ENCODE assay signal across 7 cellular contexts in the genomic region with DNA sequence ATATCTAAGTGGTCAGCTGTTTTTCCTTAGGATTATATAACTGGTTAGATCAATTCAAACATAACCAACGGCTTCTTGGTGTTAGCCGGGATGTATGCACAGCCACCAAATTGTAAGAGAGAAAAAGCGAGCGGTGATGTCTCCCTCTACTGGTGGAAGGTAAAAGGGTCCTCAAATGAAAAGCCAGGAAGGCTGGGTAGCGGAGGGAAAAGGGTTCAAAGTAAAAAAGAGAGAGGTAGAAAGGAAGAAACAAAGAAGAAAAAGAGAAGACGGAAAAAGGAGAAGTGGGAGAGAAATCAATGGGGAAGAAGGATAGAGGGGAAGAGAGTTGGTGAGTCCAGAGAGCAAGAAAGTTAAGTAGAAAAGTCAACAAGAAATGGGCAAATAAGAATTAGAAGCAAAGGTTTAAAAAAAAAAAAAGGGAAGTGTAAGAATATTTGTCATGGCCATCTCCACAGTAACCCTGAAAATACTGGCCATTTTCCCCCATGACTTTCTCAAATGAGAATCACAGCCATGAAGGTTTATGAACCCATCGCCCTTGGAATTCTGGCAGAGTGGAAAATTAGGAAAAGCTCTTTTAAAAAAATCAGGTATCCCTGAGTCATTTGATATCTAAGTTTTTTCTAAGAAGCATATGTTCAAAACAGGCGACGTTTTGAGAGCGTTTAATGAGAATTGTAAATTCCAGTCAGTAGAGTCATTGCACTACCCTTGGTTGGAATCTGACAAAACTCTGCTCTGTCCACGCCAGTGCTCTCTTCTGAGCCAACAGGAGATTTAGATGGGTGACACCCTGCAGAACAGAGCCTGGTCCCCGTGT.
DNase-seq lines count a peak whose midpoint lies in the region; ATAC-seq and TF ChIP-seq lines count a peak whose summit lies in the region.

No MANE protein-coding gene starts in this region.

- no peak for TF ChIP-seq EP300 in ovary (IDR thresholded peaks at IDR 0.05)

- peak; percentile 59 for DNase-seq in GM04503 (ENCODE audit: low read depth)
- peak; percentile 74 for DNase-seq in HT-29 (ENCODE audit: low spot score)
- peak; percentile 90 for DNase-seq in OCI-M1 (lab: John Stamatoyannopoulos, UW)
- peak; percentile 74 for DNase-seq in fibroblast of villous mesenchyme (ENCODE audit: low read depth)
- peak in 2 of 5 donors; percentile 49 to 65 for DNase-seq in ovary
- no peak for DNase-seq in vagina (ENCODE audit: extremely low spot score in 2 of 2)

- H3K36me3 Mint-ChIP-seq in activated T-helper 17 cell treated with anti-CD3 and anti-CD28 coated beads, Interleukin-2, amount 50 U/mL, for 72 hours (ENCODE audit: low read depth): no peaks in the 10 kb centered on the region

- TF ChIP-seq POLR2A in ovary (IDR thresholded peaks at IDR 0.05) (no peak), vagina (IDR thresholded peaks at IDR 0.05) (no peak)

- peak overlapping the region; percentile 60 for H3K27ac Mint-ChIP-seq in activated T-helper 17 cell treated with anti-CD3 and anti-CD28 coated beads, Interleukin-2, amount 50 U/mL, for 72 hours

- TF ChIP-seq CTCF in fibroblast of villous mesenchyme (IDR thresholded peaks at IDR 0.05; ENCODE audit: insufficient read depth, low read depth, low read length): peak; percentile 91
- peak; percentile 58 to 66 (median 64) for TF ChIP-seq CTCF in ovary (IDR thresholded peaks at IDR 0.05)
- peak; percentile 54 to 74 (median 62) for TF ChIP-seq CTCF in vagina (IDR thresholded peaks at IDR 0.05)

- H3K27ac ChIP-seq in ovary: no peak overlapping the region
- peak overlapping the region; percentile 65 for H3K27ac ChIP-seq in vagina

- no peaks in the 10 kb centered on the region for H3K27me3 ChIP-seq in ovary
- H3K27me3 ChIP-seq in vagina: no peaks in the 10 kb centered on the region

- ATAC-seq in activated T-helper 17 cell treated with anti-CD3 and anti-CD28 coated beads, Interleukin-2, amount 50 U/mL, for 72 hours (replicated peaks): peak; percentile 61

- H3K36me3 ChIP-seq in ovary (no peaks in the 10 kb centered on the region), vagina (no peaks in the 10 kb centered on the region)

- H3K4me3 Mint-ChIP-seq in activated T-helper 17 cell treated with anti-CD3 and anti-CD28 coated beads, Interleukin-2, amount 50 U/mL, for 72 hours: peak overlapping the region; percentile 37

- H3K4me1 Mint-ChIP-seq in activated T-helper 17 cell treated with anti-CD3 and anti-CD28 coated beads, Interleukin-2, amount 50 U/mL, for 72 hours: peaks cover 5% of the 10 kb centered on the region

- 35 to 40% (median 39%) methylated on average over 12 of the region's 12 CpGs for WGBS in ovary, 3 donors

- H3K4me3 ChIP-seq in fibroblast of villous mesenchyme (ENCODE audit: low read depth, low read length) (no peak overlapping the region), ovary (no peak overlapping the region), vagina (no peak overlapping the region)

- H3K9me3 ChIP-seq in ovary: no peaks in the 10 kb centered on the region
- no peaks in the 10 kb centered on the region for H3K9me3 ChIP-seq in vagina

- intact Hi-C loops in ovary (cut with DNase I): loop anchor here in 3 of 4 donors (5.0 to 10.0 kb wide), 3 partner anchors 345 to 355 kb away; a partner anchor contains a TSS
- intact Hi-C loops in vagina (cut with DNase I): loop anchor here (10.0 kb wide), 2 partner anchors 63 to 343 kb away; a partner anchor contains a TSS

- H3K27me3 Mint-ChIP-seq in activated T-helper 17 cell treated with anti-CD3 and anti-CD28 coated beads, Interleukin-2, amount 50 U/mL, for 72 hours: peaks cover 3% of the 10 kb centered on the region

- peaks cover 9% of the 10 kb centered on the region for H3K4me1 ChIP-seq in ovary (ENCODE audit: insufficient read depth)
- H3K4me1 ChIP-seq in vagina: peaks cover 24% of the 10 kb centered on the region

- H3K9me3 Mint-ChIP-seq in activated T-helper 17 cell treated with anti-CD3 and anti-CD28 coated beads, Interleukin-2, amount 50 U/mL, for 72 hours: no peaks in the 10 kb centered on the region

Comparison
In these comparisons a context has a peak if more than half of its experiments do, and no peak if none do; other contexts are left out.
1. DNase-seq: peak in GM04503 (single experiment), HT-29 (single experiment), OCI-M1 (single experiment) and fibroblast of villous mesenchyme (single experiment); none in vagina (0 of 2).
2. Peak in every context shown above with its lines, with median percentiles within 50 percentile points of each other: CTCF ChIP-seq.